ENCODE assay signal across 20 cellular contexts in genomic region chr2:221156335-221156734, GRCh38.
DNase-seq lines count a peak whose midpoint lies in the region; ATAC-seq and TF ChIP-seq lines count a peak whose summit lies in the region.
"Had no signal": no experiment of that assay in that cellular context is flagged by ENCODE, and none has a peak within 500 bp of the region (broad histone marks: within the 10 kb centered on the region; RNA-seq: fewer than 3 reads in every experiment).

No MANE protein-coding gene starts in this region.

- no peak for TF ChIP-seq POLR2A in suprapubic skin (IDR thresholded peaks at IDR 0.05)

- TF ChIP-seq CTCF in WTC11 (IDR thresholded peaks at IDR 0.05) (no peak), suprapubic skin (IDR thresholded peaks at IDR 0.05) (no peak)

- peak overlapping the region; percentile 66; the same call in 1 of the 2 replicates for H3K27ac Mint-ChIP-seq in WTC11
- no peak overlapping the region for H3K27ac Mint-ChIP-seq in activated naive CD4-positive, alpha-beta T cell treated with anti-CD3 and anti-CD28 coated beads, Interleukin-2, amount 10 ng/mL, durations not matched to agents 7 days and 5 days
- H3K27ac Mint-ChIP-seq: activated naive CD8-positive, alpha-beta T cell treated with anti-CD3 and anti-CD28 coated beads, Interleukin-2, amount 50 U/mL, for 24 hours; activated T-helper 2 cell treated with anti-CD3 and anti-CD28 coated beads, Interferon-gamma antibody, Interleukin-2, Interleukin-4, amounts not matched to agents 10 μg/mL and 5 μg/mL and 100 μg/mL, durations not matched to agents 14 hours and 24 hours and 36 hours; B cell; dendritic cell treated with granulocyte-macrophage colony-stimulating factor and Interleukin-4, amounts not matched to agents 40 ng/mL and 50 ng/mL, for 4 days; IgD-negative memory B cell had no signal

- H3K4me1 ChIP-seq in HUES6 (ENCODE audit: control insufficient read depth, insufficient read depth, low read length) (peaks cover 10% of the 10 kb centered on the region; the same call in 1 of the 2 replicates), suprapubic skin (no peaks in the 10 kb centered on the region)
- H3K4me1 ChIP-seq: prostate gland, SJCRH30 had no signal

- H3K27me3 Mint-ChIP-seq in WTC11 (ENCODE audit: low read depth) = no peaks in the 10 kb centered on the region
- no peaks in the 10 kb centered on the region for H3K27me3 Mint-ChIP-seq in activated naive CD4-positive, alpha-beta T cell treated with anti-CD3 and anti-CD28 coated beads, Interleukin-2, amount 10 ng/mL, durations not matched to agents 7 days and 5 days
- H3K27me3 Mint-ChIP-seq: activated naive CD8-positive, alpha-beta T cell treated with anti-CD3 and anti-CD28 coated beads, Interleukin-2, amount 50 U/mL, for 24 hours; dendritic cell treated with granulocyte-macrophage colony-stimulating factor and Interleukin-4, amounts not matched to agents 40 ng/mL and 50 ng/mL, for 4 days had no signal

- no peak for TF ChIP-seq EP300 in suprapubic skin (IDR thresholded peaks at IDR 0.05)

- 86% methylated on average over 4 of the region's 4 CpGs for WGBS in suprapubic skin

- H3K36me3 ChIP-seq in HUES6 (ENCODE audit: control insufficient read depth, insufficient read depth, low read length) = no peaks in the 10 kb centered on the region
- H3K36me3 ChIP-seq in suprapubic skin = no peaks in the 10 kb centered on the region
- H3K36me3 ChIP-seq: prostate gland, SJCRH30 had no signal

- H3K27ac ChIP-seq in HUES6 (ENCODE audit: low read depth, low read length) = peak overlapping the region; percentile 63
- H3K27ac ChIP-seq in suprapubic skin = no peak overlapping the region
- H3K27ac ChIP-seq: epithelial cell of prostate, prostate gland, SJCRH30 had no signal

- no peaks in the 10 kb centered on the region for H3K9me3 Mint-ChIP-seq in WTC11
- H3K9me3 Mint-ChIP-seq in activated naive CD4-positive, alpha-beta T cell treated with anti-CD3 and anti-CD28 coated beads, Interleukin-2, amount 10 ng/mL, durations not matched to agents 7 days and 5 days = no peaks in the 10 kb centered on the region
- H3K9me3 Mint-ChIP-seq: activated naive CD8-positive, alpha-beta T cell treated with anti-CD3 and anti-CD28 coated beads, Interleukin-2, amount 50 U/mL, for 24 hours; activated T-helper 2 cell treated with anti-CD3 and anti-CD28 coated beads, Interferon-gamma antibody, Interleukin-2, Interleukin-4, amounts not matched to agents 10 μg/mL and 5 μg/mL and 100 μg/mL, durations not matched to agents 14 hours and 24 hours and 36 hours; IgD-negative memory B cell; neural crest cell had no signal

- no peaks in the 10 kb centered on the region for H3K9me3 ChIP-seq in HUES6 (ENCODE audit: control insufficient read depth, insufficient read depth, low read depth, low read length)
- no peaks in the 10 kb centered on the region for H3K9me3 ChIP-seq in suprapubic skin
- H3K9me3 ChIP-seq: prostate gland, SJCRH30 had no signal

- H3K36me3 Mint-ChIP-seq in WTC11 = no peaks in the 10 kb centered on the region
- H3K36me3 Mint-ChIP-seq in activated naive CD4-positive, alpha-beta T cell treated with anti-CD3 and anti-CD28 coated beads, Interleukin-2, amount 10 ng/mL, durations not matched to agents 7 days and 5 days = no peaks in the 10 kb centered on the region
- H3K36me3 Mint-ChIP-seq: IgD-negative memory B cell had no signal

- DNase-seq in DMS53 (lab: John Stamatoyannopoulos, UW) = peak; percentile 14
- DNase-seq in NCI-H345 treated with DMSO at 0.1 percent for 48 hours (lab: John Stamatoyannopoulos, UW; ENCODE audit: unreplicated experiment) = peak; percentile 4
- DNase-seq in WTC11 (ENCODE audit: low spot score) = no peak
- DNase-seq in suprapubic skin (ENCODE audit: low spot score in 2 of 2) = no peak
- DNase-seq in D341Med (ENCODE audit: low spot score) = no peak
- no peak for DNase-seq in activated naive CD4-positive, alpha-beta T cell treated with anti-CD3 and anti-CD28 coated beads, Interleukin-2, amount 10 ng/mL, durations not matched to agents 7 days and 5 days
- no peak for DNase-seq in AG08396 (ENCODE audit: low spot score)
- DNase-seq: activated naive CD8-positive, alpha-beta T cell treated with anti-CD3 and anti-CD28 coated beads, Interleukin-2, amount 50 U/mL, for 24 hours; midbrain; SJCRH30 had no signal

- H3K4me3 Mint-ChIP-seq in WTC11 = no peak overlapping the region
- H3K4me3 Mint-ChIP-seq in activated naive CD4-positive, alpha-beta T cell treated with anti-CD3 and anti-CD28 coated beads, Interleukin-2, amount 10 ng/mL, durations not matched to agents 7 days and 5 days = no peak overlapping the region
- H3K4me3 Mint-ChIP-seq: activated naive CD8-positive, alpha-beta T cell treated with anti-CD3 and anti-CD28 coated beads, Interleukin-2, amount 50 U/mL, for 24 hours; B cell; dendritic cell treated with granulocyte-macrophage colony-stimulating factor and Interleukin-4, amounts not matched to agents 40 ng/mL and 50 ng/mL, for 4 days; IgD-negative memory B cell; neural crest cell had no signal

- CTCF ChIA-PET in WTC11 (lab: Charles Lee) = no interaction called here
- CTCF ChIA-PET in activated naive CD4-positive, alpha-beta T cell treated with anti-CD3 and anti-CD28 coated beads, Interleukin-2, amount 10 ng/mL, durations not matched to agents 7 days and 5 days (lab: Charles Lee) = interaction anchor here (0.5 kb wide), 1 partner anchor 22 kb away, joined by 3 read pairs; no protein-coding TSS in a partner anchor

- H3K27me3 ChIP-seq in HUES6 (ENCODE audit: control insufficient read depth, insufficient read depth, low read length) = no peaks in the 10 kb centered on the region
- H3K27me3 ChIP-seq in suprapubic skin = no peaks in the 10 kb centered on the region
- H3K27me3 ChIP-seq: SJCRH30 had no signal

- no peak overlapping the region for H3K9ac ChIP-seq in HUES6 (ENCODE audit: low read length)

- POLR2A ChIA-PET in WTC11 (lab: Charles Lee) = no interaction called here

- peak; percentile 59; the same call in 1 of the 2 replicates for ATAC-seq in WTC11
- ATAC-seq: activated naive CD8-positive, alpha-beta T cell treated with anti-CD3 and anti-CD28 coated beads, Interleukin-2, amount 50 U/mL, for 24 hours; left lobe of liver had no signal

- peaks cover 20% of the 10 kb centered on the region for H3K4me1 Mint-ChIP-seq in WTC11
- no peaks in the 10 kb centered on the region for H3K4me1 Mint-ChIP-seq in activated naive CD4-positive, alpha-beta T cell treated with anti-CD3 and anti-CD28 coated beads, Interleukin-2, amount 10 ng/mL, durations not matched to agents 7 days and 5 days
- H3K4me1 Mint-ChIP-seq: activated naive CD8-positive, alpha-beta T cell treated with anti-CD3 and anti-CD28 coated beads, Interleukin-2, amount 50 U/mL, for 24 hours; B cell had no signal

- H3K4me3 ChIP-seq in HUES6 (ENCODE audit: low read depth, low read length) = no peak overlapping the region
- H3K4me3 ChIP-seq in suprapubic skin = no peak overlapping the region
- H3K4me3 ChIP-seq: prostate gland, SJCRH30, smooth muscle cell had no signal

TF ChIP-seq in WTC11, 78 proteins besides CTCF, POLR2A, EP300 and RAD21 (continues in another document):
- TF ChIP-seq ATF6 (CRISPR knock-in tag; IDR thresholded peaks at IDR 0.05) (no peak), ZNF396 (CRISPR knock-in tag; IDR thresholded peaks at IDR 0.05; ENCODE audit: borderline replicate concordance) (no peak), NFATC4 (CRISPR knock-in tag; IDR thresholded peaks at IDR 0.05) (no peak), EMX1 (CRISPR knock-in tag; IDR thresholded peaks at IDR 0.05) (no peak), SMAD4 (CRISPR knock-in tag; IDR thresholded peaks at IDR 0.05) (no peak), CDX4 (CRISPR knock-in tag; IDR thresholded peaks at IDR 0.05; ENCODE audit: borderline replicate concordance) (no peak), ZNF512 (CRISPR knock-in tag; IDR thresholded peaks at IDR 0.05; ENCODE audit: borderline replicate concordance) (no peak), USF2 (CRISPR knock-in tag; IDR thresholded peaks at IDR 0.05) (no peak)

Comparison
In these comparisons a context has a peak if more than half of its experiments do, and no peak if none do; other contexts are left out.
1. DNase-seq: peak in DMS53 (single experiment) and NCI-H345 treated with DMSO at 0.1 percent for 48 hours (single experiment); none in WTC11 (single experiment), suprapubic skin (0 of 2), D341Med (single experiment), activated naive CD4-positive, alpha-beta T cell treated with anti-CD3 and anti-CD28 coated beads, Interleukin-2, amount 10 ng/mL, durations not matched to agents 7 days and 5 days (single experiment) and AG08396 (single experiment).